ENCODE assay signal across 3 cellular contexts in the genomic region with DNA sequence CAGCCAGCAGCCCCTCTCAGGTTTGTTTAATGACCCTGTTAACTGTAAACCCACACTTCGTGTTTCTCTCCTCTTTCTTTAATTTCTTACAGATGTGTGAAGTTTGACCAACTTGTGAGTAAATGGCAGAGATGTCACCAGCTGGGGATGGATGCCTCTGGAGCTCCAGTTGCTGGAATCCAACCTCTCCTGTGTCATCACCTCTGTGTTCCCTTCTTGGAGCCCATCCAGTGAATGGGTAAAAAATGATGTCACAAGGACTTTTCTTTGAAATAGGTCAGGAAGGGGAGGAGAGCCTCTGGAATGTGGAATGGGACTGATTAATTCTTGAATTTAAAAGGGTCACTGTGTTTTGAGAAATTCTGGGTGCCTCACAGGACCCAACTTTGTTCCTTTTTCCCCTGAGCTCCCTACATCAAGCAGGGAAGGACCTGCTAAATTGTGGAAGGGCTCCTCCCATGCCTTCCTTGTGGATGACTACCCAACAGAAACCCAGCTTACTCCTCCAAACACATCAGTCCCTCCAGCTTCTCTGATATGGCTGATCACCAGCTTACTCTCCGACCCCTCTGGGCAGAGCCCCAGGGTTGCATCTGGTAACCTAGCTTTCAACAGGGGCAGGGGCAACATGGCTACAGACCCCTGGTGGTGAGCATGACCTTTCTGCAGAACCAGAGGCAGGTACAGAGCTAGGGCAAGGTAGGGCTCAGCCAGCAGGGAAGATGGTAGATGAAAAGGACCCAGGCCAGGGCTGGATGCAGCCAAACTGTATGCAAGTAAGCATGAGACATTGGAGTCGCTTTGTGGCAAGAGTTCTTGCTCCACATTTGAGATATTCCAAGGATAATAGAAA.
TF ChIP-seq lines count a peak whose summit lies in the region.

No MANE protein-coding gene starts in this region.

TF ChIP-seq in SK-N-SH treated with all-trans-retinoic acid at 6 μM for 48 hours, 23 proteins besides CTCF, POLR2A, EP300 and RAD21 (continues in another document):
- TF ChIP-seq, protein P1, sequence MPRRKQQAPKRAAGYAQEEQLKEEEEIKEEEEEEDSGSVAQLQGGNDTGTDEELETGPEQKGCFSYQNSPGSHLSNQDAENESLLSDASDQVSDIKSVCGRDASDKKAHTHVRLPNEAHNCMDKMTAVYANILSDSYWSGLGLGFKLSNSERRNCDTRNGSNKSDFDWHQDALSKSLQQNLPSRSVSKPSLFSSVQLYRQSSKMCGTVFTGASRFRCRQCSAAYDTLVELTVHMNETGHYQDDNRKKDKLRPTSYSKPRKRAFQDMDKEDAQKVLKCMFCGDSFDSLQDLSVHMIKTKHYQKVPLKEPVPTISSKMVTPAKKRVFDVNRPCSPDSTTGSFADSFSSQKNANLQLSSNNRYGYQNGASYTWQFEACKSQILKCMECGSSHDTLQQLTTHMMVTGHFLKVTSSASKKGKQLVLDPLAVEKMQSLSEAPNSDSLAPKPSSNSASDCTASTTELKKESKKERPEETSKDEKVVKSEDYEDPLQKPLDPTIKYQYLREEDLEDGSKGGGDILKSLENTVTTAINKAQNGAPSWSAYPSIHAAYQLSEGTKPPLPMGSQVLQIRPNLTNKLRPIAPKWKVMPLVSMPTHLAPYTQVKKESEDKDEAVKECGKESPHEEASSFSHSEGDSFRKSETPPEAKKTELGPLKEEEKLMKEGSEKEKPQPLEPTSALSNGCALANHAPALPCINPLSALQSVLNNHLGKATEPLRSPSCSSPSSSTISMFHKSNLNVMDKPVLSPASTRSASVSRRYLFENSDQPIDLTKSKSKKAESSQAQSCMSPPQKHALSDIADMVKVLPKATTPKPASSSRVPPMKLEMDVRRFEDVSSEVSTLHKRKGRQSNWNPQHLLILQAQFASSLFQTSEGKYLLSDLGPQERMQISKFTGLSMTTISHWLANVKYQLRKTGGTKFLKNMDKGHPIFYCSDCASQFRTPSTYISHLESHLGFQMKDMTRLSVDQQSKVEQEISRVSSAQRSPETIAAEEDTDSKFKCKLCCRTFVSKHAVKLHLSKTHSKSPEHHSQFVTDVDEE (CRISPR knock-in tag; IDR thresholded peaks at IDR 0.05) = no peak
- TF ChIP-seq GLIS3 (CRISPR knock-in tag; IDR thresholded peaks at IDR 0.05) (no peak), OSR1 (CRISPR knock-in tag; IDR thresholded peaks at IDR 0.05) (no peak), SNAI2 (CRISPR knock-in tag; IDR thresholded peaks at IDR 0.05) (no peak), ZFP3 (CRISPR knock-in tag; IDR thresholded peaks at IDR 0.05) (no peak), PATZ1 (CRISPR knock-in tag; IDR thresholded peaks at IDR 0.05; ENCODE audit: borderline replicate concordance) (no peak), ISL1 (CRISPR knock-in tag; IDR thresholded peaks at IDR 0.05) (no peak), CSDC2 (CRISPR knock-in tag; IDR thresholded peaks at IDR 0.05) (no peak), PPARA (CRISPR knock-in tag; IDR thresholded peaks at IDR 0.05; ENCODE audit: borderline replicate concordance) (no peak)
- TF ChIP-seq, protein P2, sequence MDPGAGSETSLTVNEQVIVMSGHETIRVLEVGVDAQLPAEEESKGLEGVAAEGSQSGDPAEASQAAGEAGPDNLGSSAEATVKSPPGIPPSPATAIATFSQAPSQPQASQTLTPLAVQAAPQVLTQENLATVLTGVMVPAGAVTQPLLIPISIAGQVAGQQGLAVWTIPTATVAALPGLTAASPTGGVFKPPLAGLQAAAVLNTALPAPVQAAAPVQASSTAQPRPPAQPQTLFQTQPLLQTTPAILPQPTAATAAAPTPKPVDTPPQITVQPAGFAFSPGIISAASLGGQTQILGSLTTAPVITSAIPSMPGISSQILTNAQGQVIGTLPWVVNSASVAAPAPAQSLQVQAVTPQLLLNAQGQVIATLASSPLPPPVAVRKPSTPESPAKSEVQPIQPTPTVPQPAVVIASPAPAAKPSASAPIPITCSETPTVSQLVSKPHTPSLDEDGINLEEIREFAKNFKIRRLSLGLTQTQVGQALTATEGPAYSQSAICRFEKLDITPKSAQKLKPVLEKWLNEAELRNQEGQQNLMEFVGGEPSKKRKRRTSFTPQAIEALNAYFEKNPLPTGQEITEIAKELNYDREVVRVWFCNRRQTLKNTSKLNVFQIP (CRISPR knock-in tag; IDR thresholded peaks at IDR 0.05; ENCODE audit: borderline replicate concordance, low read depth) = no peak

TF ChIP-seq in SK-N-SH, 30 proteins besides CTCF, POLR2A, EP300 and RAD21 (continued from another document):
- no peak for TF ChIP-seq NFIC (IDR thresholded peaks at IDR 0.05; ENCODE audit: borderline replicate concordance)

TF ChIP-seq in WTC11, 78 proteins besides CTCF, POLR2A, EP300 and RAD21 (continued from another document):
- TF ChIP-seq, protein P3, sequence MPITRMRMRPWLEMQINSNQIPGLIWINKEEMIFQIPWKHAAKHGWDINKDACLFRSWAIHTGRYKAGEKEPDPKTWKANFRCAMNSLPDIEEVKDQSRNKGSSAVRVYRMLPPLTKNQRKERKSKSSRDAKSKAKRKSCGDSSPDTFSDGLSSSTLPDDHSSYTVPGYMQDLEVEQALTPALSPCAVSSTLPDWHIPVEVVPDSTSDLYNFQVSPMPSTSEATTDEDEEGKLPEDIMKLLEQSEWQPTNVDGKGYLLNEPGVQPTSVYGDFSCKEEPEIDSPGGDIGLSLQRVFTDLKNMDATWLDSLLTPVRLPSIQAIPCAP (CRISPR knock-in tag; IDR thresholded peaks at IDR 0.05) = no peak
- no peak for TF ChIP-seq EMX1 (CRISPR knock-in tag; IDR thresholded peaks at IDR 0.05)
- no peak for TF ChIP-seq HMGXB4 (CRISPR knock-in tag; IDR thresholded peaks at IDR 0.05)
- TF ChIP-seq, protein P4, sequence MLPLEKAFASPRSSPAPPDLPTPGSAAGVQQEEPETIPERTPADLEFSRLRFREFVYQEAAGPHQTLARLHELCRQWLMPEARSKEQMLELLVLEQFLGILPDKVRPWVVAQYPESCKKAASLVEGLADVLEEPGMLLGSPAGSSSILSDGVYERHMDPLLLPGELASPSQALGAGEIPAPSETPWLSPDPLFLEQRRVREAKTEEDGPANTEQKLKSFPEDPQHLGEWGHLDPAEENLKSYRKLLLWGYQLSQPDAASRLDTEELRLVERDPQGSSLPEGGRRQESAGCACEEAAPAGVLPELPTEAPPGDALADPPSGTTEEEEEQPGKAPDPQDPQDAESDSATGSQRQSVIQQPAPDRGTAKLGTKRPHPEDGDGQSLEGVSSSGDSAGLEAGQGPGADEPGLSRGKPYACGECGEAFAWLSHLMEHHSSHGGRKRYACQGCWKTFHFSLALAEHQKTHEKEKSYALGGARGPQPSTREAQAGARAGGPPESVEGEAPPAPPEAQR (CRISPR knock-in tag; IDR thresholded peaks at IDR 0.05) = no peak
- TF ChIP-seq ARID4B (CRISPR knock-in tag; IDR thresholded peaks at IDR 0.05; ENCODE audit: borderline replicate concordance) = no peak
- no peak for TF ChIP-seq CREM (CRISPR knock-in tag; IDR thresholded peaks at IDR 0.05)
- TF ChIP-seq RELA (CRISPR knock-in tag; IDR thresholded peaks at IDR 0.05; ENCODE audit: borderline replicate concordance) = no peak
- no peak for TF ChIP-seq JAZF1 (CRISPR knock-in tag; IDR thresholded peaks at IDR 0.05)
- no peak for TF ChIP-seq TEAD4 (CRISPR knock-in tag; IDR thresholded peaks at IDR 0.05)
